In the genomic region with DNA sequence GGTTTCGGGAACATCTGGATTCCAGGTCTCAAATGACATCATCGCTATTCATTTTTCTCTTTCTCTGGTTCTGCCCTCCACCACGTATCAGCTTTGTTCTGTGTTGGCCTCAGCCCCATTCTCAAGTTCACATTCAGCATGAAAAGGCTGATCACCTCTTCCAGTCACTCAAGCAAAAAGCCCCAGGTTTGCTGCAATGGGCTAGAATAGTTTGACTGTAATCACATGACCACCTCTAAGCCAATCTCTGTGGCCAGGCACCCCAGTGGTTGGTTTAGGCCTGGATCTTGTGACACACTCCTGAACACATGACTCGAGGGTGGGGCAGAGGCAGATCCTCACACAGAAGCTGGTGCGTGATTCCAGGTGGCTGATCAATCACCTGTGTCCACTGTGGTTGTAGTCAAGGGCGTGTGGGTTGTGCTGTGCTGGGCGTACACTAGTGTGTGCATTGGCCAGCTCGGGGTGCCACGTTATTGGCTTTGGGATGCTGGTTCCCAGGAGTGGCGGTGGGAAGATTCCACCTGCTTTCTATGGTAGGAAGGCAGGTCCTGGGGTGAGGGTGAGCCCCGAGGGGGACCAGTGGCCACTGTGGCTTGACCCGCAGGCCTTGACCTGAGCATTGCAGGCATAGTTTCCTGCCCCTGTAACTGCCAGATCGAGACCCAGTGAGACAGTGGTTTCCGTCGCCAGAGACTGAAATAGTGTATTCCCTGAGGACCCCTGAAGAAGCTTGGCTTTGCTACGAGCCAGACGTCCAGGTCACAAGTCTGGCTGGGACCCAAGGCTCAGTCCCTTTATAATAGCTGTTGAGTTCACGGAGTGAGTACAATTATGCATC, we compare ENCODE assay signal across 8 cellular contexts. TPM values are rescaled to one million over a fixed set of nuclear protein-coding genes. Genes with fewer than 3 reads are reported as not detected.
A peak's percentile ranks its signal among the peaks of the same experiment; 100 is the strongest.
DNase-seq lines count a peak whose midpoint lies in the region; ATAC-seq and TF ChIP-seq lines count a peak whose summit lies in the region.

No MANE protein-coding gene starts in this region.

- no peak for TF ChIP-seq CTCF in GM12865 (IDR thresholded peaks at IDR 0.05; ENCODE audit: insufficient read depth, low read depth, low read length, missing control alignments)
- TF ChIP-seq CTCF in right atrium auricular region (IDR thresholded peaks at IDR 0.05) = no peak
- no peak for TF ChIP-seq CTCF in MCF 10A (IDR thresholded peaks at IDR 0.05; ENCODE audit: unreplicated experiment)

- H3K4me3 ChIP-seq in GM12865 (ENCODE audit: low read depth, low read length) = peak overlapping the region; percentile 17
- no peak overlapping the region for H3K4me3 ChIP-seq in right atrium auricular region

- H3K27ac Mint-ChIP-seq in MCF 10A (ENCODE audit: low read depth, unreplicated experiment) = no peak overlapping the region

- no peak overlapping the region for H3K4me3 Mint-ChIP-seq in MCF 10A (ENCODE audit: unreplicated experiment)

- peaks cover 19% of the 10 kb centered on the region for H3K4me1 Mint-ChIP-seq in MCF 10A (ENCODE audit: insufficient read depth, unreplicated experiment)

- no peaks in the 10 kb centered on the region for H3K27me3 ChIP-seq in right atrium auricular region

- H3K9me3 Mint-ChIP-seq in MCF 10A (ENCODE audit: unreplicated experiment) = no peaks in the 10 kb centered on the region

- no TSS peak for BruUV-seq in MCF 10A (replicated peaks; lab: Mats Ljungman, UMichigan)

- POLR2A ChIA-PET in MCF 10A (lab: Yijun Ruan, JAX) = interaction anchor here (0.7 to 2.2 kb wide), 4 partner anchors 10 to 14 kb away, joined by 3 to 11 read pairs (median 4); a partner anchor contains a TSS

- H3K27ac ChIP-seq in right atrium auricular region = peak overlapping the region; percentile 49 to 94

- no peaks in the 10 kb centered on the region for H3K27me3 Mint-ChIP-seq in MCF 10A (ENCODE audit: insufficient read depth, unreplicated experiment)

- peaks cover 23% of the 10 kb centered on the region for H3K36me3 Mint-ChIP-seq in MCF 10A (ENCODE audit: insufficient read depth, unreplicated experiment)

- no peaks in the 10 kb centered on the region for H3K36me3 ChIP-seq in right atrium auricular region

- ATAC-seq in GM19467 (IDR thresholded peaks at IDR 0.05; ENCODE audit: unreplicated experiment) (peak; percentile 69), HG03460 (IDR thresholded peaks at IDR 0.05; ENCODE audit: unreplicated experiment) (peak; percentile 85), SK-N-SH treated with all-trans-retinoic acid at 6 μM for 48 hours (no peak)

- peaks cover 0 to 52% of the 10 kb centered on the region in 2 donors for H3K4me1 ChIP-seq in right atrium auricular region

- CTCF ChIA-PET in MCF 10A (lab: Yijun Ruan, JAX) = interaction anchor here (1.2 to 2.8 kb wide), 2 partner anchors 22 to 82 kb away, joined by 3 to 9 read pairs; no protein-coding TSS in a partner anchor

- intact Hi-C loops in MCF 10A (cut with micrococcal nuclease) = no loop called here

- H3K9me3 ChIP-seq in right atrium auricular region = no peaks in the 10 kb centered on the region

- DNase-seq in GM12865 (ENCODE audit: low read depth) (peak; percentile 85), right atrium auricular region (ENCODE audit: low spot score) (no peak), EL (no peak), NCI-H1092 treated with DMSO at 0.1 percent for 48 hours (lab: John Stamatoyannopoulos, UW) (no peak), MCF 10A (ENCODE audit: unreplicated experiment) (no peak)

TF ChIP-seq in SK-N-SH treated with all-trans-retinoic acid at 6 μM for 48 hours, 23 proteins besides CTCF, POLR2A, EP300 and RAD21:
- TF ChIP-seq, protein P1, sequence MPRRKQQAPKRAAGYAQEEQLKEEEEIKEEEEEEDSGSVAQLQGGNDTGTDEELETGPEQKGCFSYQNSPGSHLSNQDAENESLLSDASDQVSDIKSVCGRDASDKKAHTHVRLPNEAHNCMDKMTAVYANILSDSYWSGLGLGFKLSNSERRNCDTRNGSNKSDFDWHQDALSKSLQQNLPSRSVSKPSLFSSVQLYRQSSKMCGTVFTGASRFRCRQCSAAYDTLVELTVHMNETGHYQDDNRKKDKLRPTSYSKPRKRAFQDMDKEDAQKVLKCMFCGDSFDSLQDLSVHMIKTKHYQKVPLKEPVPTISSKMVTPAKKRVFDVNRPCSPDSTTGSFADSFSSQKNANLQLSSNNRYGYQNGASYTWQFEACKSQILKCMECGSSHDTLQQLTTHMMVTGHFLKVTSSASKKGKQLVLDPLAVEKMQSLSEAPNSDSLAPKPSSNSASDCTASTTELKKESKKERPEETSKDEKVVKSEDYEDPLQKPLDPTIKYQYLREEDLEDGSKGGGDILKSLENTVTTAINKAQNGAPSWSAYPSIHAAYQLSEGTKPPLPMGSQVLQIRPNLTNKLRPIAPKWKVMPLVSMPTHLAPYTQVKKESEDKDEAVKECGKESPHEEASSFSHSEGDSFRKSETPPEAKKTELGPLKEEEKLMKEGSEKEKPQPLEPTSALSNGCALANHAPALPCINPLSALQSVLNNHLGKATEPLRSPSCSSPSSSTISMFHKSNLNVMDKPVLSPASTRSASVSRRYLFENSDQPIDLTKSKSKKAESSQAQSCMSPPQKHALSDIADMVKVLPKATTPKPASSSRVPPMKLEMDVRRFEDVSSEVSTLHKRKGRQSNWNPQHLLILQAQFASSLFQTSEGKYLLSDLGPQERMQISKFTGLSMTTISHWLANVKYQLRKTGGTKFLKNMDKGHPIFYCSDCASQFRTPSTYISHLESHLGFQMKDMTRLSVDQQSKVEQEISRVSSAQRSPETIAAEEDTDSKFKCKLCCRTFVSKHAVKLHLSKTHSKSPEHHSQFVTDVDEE (CRISPR knock-in tag; IDR thresholded peaks at IDR 0.05) = no peak

RNA-seq across cellular contexts. Expression of a gene that starts 12.0 kb away (rescaled TPM):
- 10 to 100 TPM; 12.9 to 18.9 TPM for total RNA-seq in right atrium auricular region
- 15.0 and 15.9 TPM in 2 replicates for total RNA-seq in MCF 10A (2022)

RNA-seq across cellular contexts. Expression of a gene that starts 55.8 kb away (rescaled TPM):
- total RNA-seq in right atrium auricular region (not detected), MCF 10A (2022) (not detected in 2 replicates)
